8 cellular contexts compared by ENCODE assay signal in the genomic region with DNA sequence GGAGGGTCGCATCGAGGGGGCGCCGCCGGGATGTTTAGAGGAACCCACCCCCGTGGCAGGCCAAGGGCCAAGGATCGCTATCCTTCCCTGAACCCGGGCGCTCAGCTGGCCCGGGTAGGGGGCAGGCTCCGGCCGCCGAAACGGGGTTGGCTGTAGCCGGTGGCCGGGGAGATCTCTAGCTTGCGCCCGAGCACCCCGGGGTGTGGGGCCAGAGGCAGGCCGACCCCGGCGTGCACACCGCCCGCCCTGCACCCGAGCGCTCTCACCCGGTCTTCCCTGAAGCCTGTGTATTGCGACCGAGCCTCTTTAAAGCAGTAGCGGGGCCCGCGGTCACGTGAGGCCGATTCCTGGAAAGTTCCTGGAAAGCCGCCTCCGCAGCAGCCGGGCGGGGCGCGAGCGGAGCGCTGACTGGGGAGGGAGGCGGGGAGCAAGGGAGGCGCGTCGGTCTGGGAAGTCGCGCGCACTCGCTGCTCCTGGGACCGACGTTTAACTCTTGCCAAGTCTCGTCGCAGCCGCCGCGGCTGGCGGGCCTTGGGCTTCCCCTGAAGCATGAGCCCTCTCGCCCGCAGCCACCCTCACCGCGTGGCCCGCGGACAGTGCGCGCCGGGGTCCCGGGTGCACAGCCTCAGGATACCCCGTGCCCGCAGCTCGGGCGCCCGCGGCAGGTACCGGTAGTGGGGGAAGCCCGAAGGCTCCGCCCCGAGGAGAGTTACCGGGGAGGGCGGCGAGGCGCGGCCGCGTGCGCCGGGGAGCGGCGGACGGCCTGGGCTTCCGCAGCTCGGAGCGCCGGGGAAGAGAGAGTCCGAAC. TPM values are rescaled to one million over a fixed set of nuclear protein-coding genes. Genes with fewer than 3 reads are reported as not detected.
DNase-seq lines count a peak whose midpoint lies in the region; ATAC-seq and TF ChIP-seq lines count a peak whose summit lies in the region.

No MANE protein-coding gene starts in this region.

- peaks cover 25% of the 10 kb centered on the region for H3K4me1 Mint-ChIP-seq in activated CD4-positive, alpha-beta memory T cell treated with anti-CD3 and anti-CD28 coated beads for 36 hours (ENCODE audit: low read depth)

- TF ChIP-seq POLR2A in lower leg skin (IDR thresholded peaks at IDR 0.05), result no peak

- TF ChIP-seq CTCF in dorsolateral prefrontal cortex (IDR thresholded peaks at IDR 0.05 in 54 of 56, conservative IDR thresholded peaks at IDR 0.05 in 2 of 56; ENCODE audit: low read depth in 1 of 56, partially characterized antibody in 56 of 56) (peak in 11 of 56 donors; percentile 5 to 27 (median 18)), lower leg skin (IDR thresholded peaks at IDR 0.05) (no peak)

- peak; percentile 50 for ATAC-seq in GM19025 (IDR thresholded peaks at IDR 0.05; ENCODE audit: low read depth, unreplicated experiment)
- peak; percentile 55 for ATAC-seq in HG03280 (IDR thresholded peaks at IDR 0.05; ENCODE audit: unreplicated experiment)

- peak overlapping the region in 58 of 59 donors; percentile 15 to 90 (median 80) for H3K27ac ChIP-seq in dorsolateral prefrontal cortex

- POLR2A ChIA-PET in activated CD4-positive, alpha-beta memory T cell treated with anti-CD3 and anti-CD28 coated beads for 36 hours (lab: Charles Lee), result interaction anchor here (0.6 to 2.5 kb wide), 6 partner anchors 11 to 531 kb away, joined by 3 to 16 read pairs (median 4); no protein-coding TSS in a partner anchor

- peaks cover 14% of the 10 kb centered on the region for H3K27me3 Mint-ChIP-seq in activated CD4-positive, alpha-beta memory T cell treated with anti-CD3 and anti-CD28 coated beads for 36 hours

- H3K27me3 ChIP-seq in dorsolateral prefrontal cortex, result peaks cover 0 to 38% (median 7%) of the 10 kb centered on the region in 45 donors

- H3K4me3 ChIP-seq in dorsolateral prefrontal cortex (peak overlapping the region; percentile 56 to 93 (median 77)), lower leg skin (ENCODE audit: low read depth, poor library complexity, severe bottlenecking) (peak overlapping the region; percentile 66)

- H3K4me3 Mint-ChIP-seq in activated CD4-positive, alpha-beta memory T cell treated with anti-CD3 and anti-CD28 coated beads for 36 hours, result peak overlapping the region; percentile 83

- H3K9me3 Mint-ChIP-seq in activated CD4-positive, alpha-beta memory T cell treated with anti-CD3 and anti-CD28 coated beads for 36 hours, result no peaks in the 10 kb centered on the region

- WGBS in lower leg skin, 2 donors, result 0% methylated on average over 64 to 68 of the region's 95 CpGs

- peak overlapping the region; percentile 84 for H3K27ac Mint-ChIP-seq in activated CD4-positive, alpha-beta memory T cell treated with anti-CD3 and anti-CD28 coated beads for 36 hours

- peak; percentile 91 for DNase-seq in Ammon's horn (ENCODE audit: low spot score)
- DNase-seq in NCI-H526 (lab: John Stamatoyannopoulos, UW), result peak; percentile 78 to 94
- DNase-seq in activated CD4-positive, alpha-beta memory T cell treated with anti-CD3 and anti-CD28 coated beads for 36 hours, result peak; percentile 96
- peak; percentile 50 to 92 (median 90) for DNase-seq in dorsolateral prefrontal cortex
- peak; percentile 94 to 99 for DNase-seq in lower leg skin (ENCODE audit: low spot score in 2 of 2)
- peak; percentile 90 to 92 for DNase-seq in stimulated activated CD4-positive, alpha-beta T cell treated with anti-CD3 and anti-CD28 coated beads, Interleukin-4, amount 100 ng/mL, for 4 hours

- H3K36me3 Mint-ChIP-seq in activated CD4-positive, alpha-beta memory T cell treated with anti-CD3 and anti-CD28 coated beads for 36 hours, result peaks cover 17% of the 10 kb centered on the region

- intact Hi-C loops in activated CD4-positive, alpha-beta memory T cell treated with anti-CD3 and anti-CD28 coated beads for 36 hours (cut with micrococcal nuclease), result loop anchor here (1.0 to 5.0 kb wide), 8 partner anchors 20 to 641 kb away; partner anchors contain the start of genes CRADD, EEA1 and PLXNC1
- intact Hi-C loops in dorsolateral prefrontal cortex (cut with DNase I), result loop anchor here (1.0 to 10.0 kb wide), 6 partner anchors 68 to 407 kb away; partner anchors contain the start of gene CRADD (in 1 of the 2)
- intact Hi-C loops in lower leg skin (cut with DNase I; ENCODE audit: low total_unique reads), result loop anchor here (5.0 kb wide), 1 partner anchor 532 kb away; no protein-coding TSS in a partner anchor

- CTCF ChIA-PET in activated CD4-positive, alpha-beta memory T cell treated with anti-CD3 and anti-CD28 coated beads for 36 hours (lab: Charles Lee), result interaction anchor here (0.7 to 10.6 kb wide), 4 partner anchors 67 to 530 kb away, joined by 3 to 190 read pairs (median 18); no protein-coding TSS in a partner anchor

RNA-seq across cellular contexts. Expression of gene SOCS2, which starts 1.7 kb away (rescaled TPM):
- total RNA-seq in activated CD4-positive, alpha-beta memory T cell treated with anti-CD3 and anti-CD28 coated beads for 36 hours, result 10 to 100 TPM; 22.9 to 23.1 TPM
- total RNA-seq in dorsolateral prefrontal cortex, result 10 to 100 TPM in 77 of 120 experiments, 1 to 10 TPM in 43; 6.0 to 19.2 (median 11.0) TPM
- 10 to 100 TPM in 2 of 4 donors, 1 to 10 TPM in 2; 4.2 to 14.2 (median 9.2) TPM for total RNA-seq in lower leg skin

Comparison
In these comparisons a context has a peak if more than half of its experiments do, and no peak if none do; other contexts are left out.
1. Peak in every context shown above with its lines: DNase-seq, ATAC-seq, H3K4me3 ChIP-seq and H3K27ac ChIP-seq.